Comparison of ENCODE assay signal across 10 cellular contexts in the genomic region with DNA sequence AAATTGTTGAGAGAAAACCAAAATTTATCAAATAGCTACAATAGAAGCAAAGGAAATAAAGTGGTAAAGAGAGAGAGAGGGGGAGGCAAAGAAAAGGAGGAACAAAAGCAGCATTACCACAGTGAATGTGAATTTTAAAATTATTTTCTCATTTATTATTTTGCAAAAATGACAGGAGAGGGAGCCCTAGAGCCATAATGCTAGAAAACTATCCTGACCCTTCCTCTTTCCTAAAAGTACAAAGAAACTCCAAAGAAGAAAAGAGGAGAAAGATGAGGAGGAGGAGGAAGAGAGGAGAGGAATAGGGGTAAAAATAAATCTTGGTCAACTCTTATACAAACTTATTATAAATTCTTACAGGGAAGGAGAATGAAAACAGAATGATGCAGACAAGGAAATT.
DNase-seq lines count a peak whose midpoint lies in the region; ATAC-seq and TF ChIP-seq lines count a peak whose summit lies in the region.
"Had no signal": no experiment of that assay in that cellular context is flagged by ENCODE, and none has a peak within 500 bp of the region (broad histone marks: within the 10 kb centered on the region; RNA-seq: fewer than 3 reads in every experiment).

No MANE protein-coding gene starts in this region.

- peak overlapping the region; percentile 75 for H3K18ac ChIP-seq in mesendoderm (ENCODE audit: low read length)

- no peaks in the 10 kb centered on the region for H3K36me3 Mint-ChIP-seq in CD4-positive, alpha-beta T cell (ENCODE audit: low read depth)

- H3K36me3 ChIP-seq in ascending aorta (no peaks in the 10 kb centered on the region), mesendoderm (ENCODE audit: control insufficient read depth, insufficient read depth, low read length) (no peaks in the 10 kb centered on the region)

- POLR2A ChIA-PET in CD4-positive, alpha-beta T cell (lab: Charles Lee), result no interaction called here

- H2BK15ac ChIP-seq in mesendoderm (replicated peaks; ENCODE audit: low read depth), result peak overlapping the region; percentile 57

- no peak overlapping the region for H3K27ac Mint-ChIP-seq in CD4-positive, alpha-beta T cell

- no peaks in the 10 kb centered on the region for H3K4me1 Mint-ChIP-seq in CD4-positive, alpha-beta T cell (ENCODE audit: low read depth)

- H3K23ac ChIP-seq in mesendoderm (ENCODE audit: low read length), result no peak overlapping the region

- H3K9me3 Mint-ChIP-seq in CD4-positive, alpha-beta T cell, result peaks cover 4% of the 10 kb centered on the region

- TF ChIP-seq CTCF in LNCAP (IDR thresholded peaks at IDR 0.05) (peak; percentile 59; the same call in 1 of the 2 replicates), ascending aorta (IDR thresholded peaks at IDR 0.05) (peak in 2 of 3 experiments; percentile 23 to 48)
- no peak for TF ChIP-seq CTCF in CD4-positive, alpha-beta T cell (IDR thresholded peaks at IDR 0.05)

- no peak overlapping the region for H3K4ac ChIP-seq in mesendoderm (ENCODE audit: low read depth, low read length)

- no peak overlapping the region for H2AK5ac ChIP-seq in mesendoderm (ENCODE audit: low read length)

- no peaks in the 10 kb centered on the region for H3K9me3 ChIP-seq in ascending aorta
- no peaks in the 10 kb centered on the region for H3K9me3 ChIP-seq in CD4-positive, alpha-beta T cell (ENCODE audit: control insufficient read depth, low read length)

- no peak overlapping the region for H3K4me3 Mint-ChIP-seq in CD4-positive, alpha-beta T cell

- no peaks in the 10 kb centered on the region for H3K4me1 ChIP-seq in ascending aorta
- no peaks in the 10 kb centered on the region for H3K4me1 ChIP-seq in mesendoderm (ENCODE audit: control insufficient read depth, low read depth, low read length)

- no peak for ATAC-seq in CD4-positive, alpha-beta T cell (ENCODE audit: poor library complexity)
- ATAC-seq in HG02678 (IDR thresholded peaks at IDR 0.05; ENCODE audit: unreplicated experiment) (no peak), HG03135 (IDR thresholded peaks at IDR 0.05; ENCODE audit: unreplicated experiment) (no peak)
- ATAC-seq: left colon had no signal

- H4K8ac ChIP-seq in mesendoderm (ENCODE audit: low read depth, low read length), result no peak overlapping the region

- H3K9ac ChIP-seq in mesendoderm (ENCODE audit: low read length), result no peak overlapping the region

- peak overlapping the region; percentile 82 for H2BK120ac ChIP-seq in mesendoderm (ENCODE audit: low read depth, low read length)

- no peaks in the 10 kb centered on the region for H3K27me3 ChIP-seq in ascending aorta
- no peaks in the 10 kb centered on the region for H3K27me3 ChIP-seq in mesendoderm (ENCODE audit: insufficient read depth, low read length, poor library complexity)
- no peaks in the 10 kb centered on the region for H3K27me3 ChIP-seq in CD4-positive, alpha-beta T cell (ENCODE audit: control insufficient read depth, insufficient read depth, low read length)

- no peak overlapping the region for H3K27ac ChIP-seq in ascending aorta
- H3K27ac ChIP-seq in mesendoderm (ENCODE audit: low read depth, low read length), result no peak overlapping the region
- H3K27ac ChIP-seq in CD4-positive, alpha-beta T cell (ENCODE audit: low read depth, low read length), result no peak overlapping the region

- DNase-seq in ELR (ENCODE audit: low read depth), result peak; percentile 33
- no peak for DNase-seq in ascending aorta (ENCODE audit: low spot score in 2 of 2)
- DNase-seq in mesendoderm, result peak; percentile 23
- DNase-seq in NCI-H146 (lab: John Stamatoyannopoulos, UW), result no peak
- no peak for DNase-seq in CD4-positive, alpha-beta T cell
- DNase-seq: activated CD4-positive, alpha-beta T cell treated with anti-CD3 and anti-CD28 coated beads for 4 hours; left colon had no signal

- H3K79me2 ChIP-seq in mesendoderm (ENCODE audit: control insufficient read depth, insufficient read depth, low read length), result no peaks in the 10 kb centered on the region

- H3K4me3 ChIP-seq in ascending aorta (no peak overlapping the region), mesendoderm (ENCODE audit: low read length) (no peak overlapping the region)

- no peak overlapping the region for H3K4me2 ChIP-seq in mesendoderm (ENCODE audit: low read length)

- no peak overlapping the region for H2BK5ac ChIP-seq in mesendoderm (ENCODE audit: low read length)

- no peaks in the 10 kb centered on the region for H3K79me1 ChIP-seq in mesendoderm (ENCODE audit: low read length)

- no peak overlapping the region for H4K5ac ChIP-seq in mesendoderm (ENCODE audit: low read length)

- CTCF ChIA-PET in CD4-positive, alpha-beta T cell (lab: Charles Lee), result no interaction called here

- H3K27me3 Mint-ChIP-seq in CD4-positive, alpha-beta T cell, result no peaks in the 10 kb centered on the region

- H3K56ac ChIP-seq in mesendoderm (ENCODE audit: low read length), result no peak overlapping the region

- intact Hi-C loops in ascending aorta (cut with DNase I), result loop anchor here (5.0 kb wide), 1 partner anchor 1076 kb away; no protein-coding TSS in a partner anchor
- intact Hi-C loops in CD4-positive, alpha-beta T cell (cut with DNase I, micrococcal nuclease), result no loop called here

Comparison
In these comparisons a context has a peak if more than half of its experiments do, and no peak if none do; other contexts are left out.
1. DNase-seq: peak in ELR (single experiment) and mesendoderm (single experiment); none in ascending aorta (0 of 2), NCI-H146 (single experiment) and CD4-positive, alpha-beta T cell (0 of 10).